Comparison of ENCODE assay signal across 24 cellular contexts in the genomic region with DNA sequence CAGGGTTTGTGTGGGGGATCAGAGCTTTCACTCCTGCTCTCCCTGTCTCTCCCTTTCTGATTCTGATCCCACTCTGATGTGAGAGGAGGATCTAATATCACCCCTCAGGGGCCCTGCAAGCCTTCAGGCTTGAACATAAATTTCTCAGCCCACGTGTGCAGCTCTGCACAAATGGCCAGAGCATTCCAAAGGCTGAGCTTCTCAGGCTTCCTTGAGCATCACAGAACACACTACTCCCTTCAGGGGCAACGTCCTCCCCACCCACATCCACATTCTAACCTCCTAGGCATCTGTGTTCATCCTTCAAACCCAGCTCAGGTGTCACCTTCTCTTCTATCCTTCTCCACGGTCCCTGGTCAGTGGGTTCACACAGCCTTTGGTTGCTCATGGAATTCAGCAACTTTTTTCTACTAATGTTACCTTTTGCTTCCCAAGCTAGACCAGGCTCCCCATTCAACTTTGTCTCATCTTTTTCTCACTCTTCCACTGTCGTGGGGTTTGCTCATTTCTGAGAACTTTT.
"Had no signal": no experiment of that assay in that cellular context is flagged by ENCODE, and none has a peak within 500 bp of the region (broad histone marks: within the 10 kb centered on the region; RNA-seq: fewer than 3 reads in every experiment).

No MANE protein-coding gene starts in this region.

- H3K4me3 ChIP-seq: dorsolateral prefrontal cortex, esophagus squamous epithelium, gastrocnemius medialis, left lung, right lobe of liver, skin epidermis, tibial artery had no signal

- DNase-seq: activated CD4-positive, alpha-beta T cell treated with anti-CD3 and anti-CD28 coated beads for 36 hours; activated CD4-positive, alpha-beta T cell treated with anti-CD3 and anti-CD28 coated beads, Interleukin-2, amount 50 U/mL, for 48 hours; activated naive CD4-positive, alpha-beta T cell treated with anti-CD3 and anti-CD28 coated beads, Interleukin-2, amount 10 ng/mL, durations not matched to agents 7 days and 5 days; activated T-cell treated with anti-CD3 and anti-CD28 coated beads, Interleukin-2, amount 50 U/mL, for 48 hours; central memory CD4-positive, alpha-beta T cell; dorsolateral prefrontal cortex; effector memory CD8-positive, alpha-beta T cell; esophagus squamous epithelium; gastrocnemius medialis; hypothalamus; left lung; mammary epithelial cell; occipital lobe; posterior cingulate gyrus; right lobe of liver; SK-N-SH; stimulated activated CD4-positive, alpha-beta T cell treated with anti-CD3 and anti-CD28 coated beads, Interleukin-1b, Interleukin-23, amount 100 ng/mL, for 48 hours; stimulated activated naive CD8-positive, alpha-beta T cell treated with anti-CD3 and anti-CD28 coated beads, Interleukin-15, amount 100 ng/mL, for 72 hours; tibial artery had no signal

- H3K27me3 ChIP-seq: dorsolateral prefrontal cortex, esophagus squamous epithelium, gastrocnemius medialis, left lung, right lobe of liver, tibial artery had no signal

- H3K36me3 Mint-ChIP-seq: mesothelial cell of epicardium; natural killer cell treated with Interleukin-12 subunit alpha and Interleukin-12 subunit beta and Interleukin-15 and Interleukin-18, amount 100 ng/mL, for 72 hours had no signal

- H3K27me3 Mint-ChIP-seq: activated CD4-positive, alpha-beta T cell treated with anti-CD3 and anti-CD28 coated beads for 36 hours; activated naive CD4-positive, alpha-beta T cell treated with anti-CD3 and anti-CD28 coated beads, Interleukin-2, amount 10 ng/mL, durations not matched to agents 7 days and 5 days; effector memory CD8-positive, alpha-beta T cell; stimulated activated naive CD8-positive, alpha-beta T cell treated with anti-CD3 and anti-CD28 coated beads, Interleukin-15, amount 100 ng/mL, for 72 hours had no signal

- H3K9me3 Mint-ChIP-seq: activated naive CD4-positive, alpha-beta T cell treated with anti-CD3 and anti-CD28 coated beads, Interleukin-2, amount 10 ng/mL, durations not matched to agents 7 days and 5 days; effector memory CD8-positive, alpha-beta T cell; mesothelial cell of epicardium; natural killer cell treated with Interleukin-12 subunit alpha and Interleukin-12 subunit beta and Interleukin-15 and Interleukin-18, amount 100 ng/mL, for 72 hours; stimulated activated naive CD8-positive, alpha-beta T cell treated with anti-CD3 and anti-CD28 coated beads, Interleukin-15, amount 100 ng/mL, for 72 hours had no signal

- H3K4me1 ChIP-seq: right lobe of liver had no signal

- H3K27ac ChIP-seq: dorsolateral prefrontal cortex, esophagus squamous epithelium, gastrocnemius medialis, left lung, right lobe of liver, skin epidermis, tibial artery had no signal

- ATAC-seq: activated CD4-positive, alpha-beta T cell treated with anti-CD3 and anti-CD28 coated beads for 36 hours; effector memory CD8-positive, alpha-beta T cell; gastrocnemius medialis; left lung; natural killer cell treated with Interleukin-12 subunit alpha and Interleukin-12 subunit beta and Interleukin-15 and Interleukin-18, amount 100 ng/mL, for 72 hours; right lobe of liver; stimulated activated naive CD8-positive, alpha-beta T cell treated with anti-CD3 and anti-CD28 coated beads, Interleukin-15, amount 100 ng/mL, for 72 hours had no signal

- H3K36me3 ChIP-seq: esophagus squamous epithelium, gastrocnemius medialis, left lung, right lobe of liver, tibial artery had no signal

- H3K9me3 ChIP-seq: esophagus squamous epithelium, gastrocnemius medialis, left lung, right lobe of liver, SK-N-SH, tibial artery had no signal

- H3K4me3 Mint-ChIP-seq: activated CD4-positive, alpha-beta T cell treated with anti-CD3 and anti-CD28 coated beads for 36 hours; activated naive CD4-positive, alpha-beta T cell treated with anti-CD3 and anti-CD28 coated beads, Interleukin-2, amount 10 ng/mL, durations not matched to agents 7 days and 5 days; effector memory CD8-positive, alpha-beta T cell; mesothelial cell of epicardium; natural killer cell treated with Interleukin-12 subunit alpha and Interleukin-12 subunit beta and Interleukin-15 and Interleukin-18, amount 100 ng/mL, for 72 hours; stimulated activated naive CD8-positive, alpha-beta T cell treated with anti-CD3 and anti-CD28 coated beads, Interleukin-15, amount 100 ng/mL, for 72 hours had no signal

- FAIRE-seq: astrocyte, colon had no signal

- H3K27ac Mint-ChIP-seq: activated CD4-positive, alpha-beta T cell treated with anti-CD3 and anti-CD28 coated beads for 36 hours; activated naive CD4-positive, alpha-beta T cell treated with anti-CD3 and anti-CD28 coated beads, Interleukin-2, amount 10 ng/mL, durations not matched to agents 7 days and 5 days; mesothelial cell of epicardium; natural killer cell treated with Interleukin-12 subunit alpha and Interleukin-12 subunit beta and Interleukin-15 and Interleukin-18, amount 100 ng/mL, for 72 hours had no signal
